Comparison of ENCODE assay signal across 1 cellular context in the genomic region with DNA sequence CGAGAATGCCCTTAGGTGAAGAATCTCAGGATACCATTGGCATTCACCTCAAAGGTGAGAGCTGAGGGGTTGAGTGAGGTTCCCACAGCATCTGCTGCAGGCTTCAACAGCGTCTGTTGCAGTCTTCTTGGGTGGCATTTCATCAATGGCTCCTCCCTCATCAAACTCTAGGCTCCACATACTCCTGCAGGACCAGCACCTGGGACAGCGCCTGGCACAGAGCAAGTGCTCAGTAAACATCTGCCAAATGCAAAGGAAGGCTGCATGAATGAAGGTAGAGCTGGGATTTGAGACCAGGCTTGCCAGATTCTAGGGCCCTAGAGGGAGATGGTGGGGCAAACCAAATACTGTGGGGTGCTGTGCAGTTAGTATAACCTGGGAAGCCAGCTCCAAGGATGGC.
TF ChIP-seq lines count a peak whose summit lies in the region.

No MANE protein-coding gene starts in this region.

TF ChIP-seq in HepG2, 621 proteins besides CTCF, POLR2A, EP300 and RAD21 (continued from another document):
- TF ChIP-seq, protein P1, sequence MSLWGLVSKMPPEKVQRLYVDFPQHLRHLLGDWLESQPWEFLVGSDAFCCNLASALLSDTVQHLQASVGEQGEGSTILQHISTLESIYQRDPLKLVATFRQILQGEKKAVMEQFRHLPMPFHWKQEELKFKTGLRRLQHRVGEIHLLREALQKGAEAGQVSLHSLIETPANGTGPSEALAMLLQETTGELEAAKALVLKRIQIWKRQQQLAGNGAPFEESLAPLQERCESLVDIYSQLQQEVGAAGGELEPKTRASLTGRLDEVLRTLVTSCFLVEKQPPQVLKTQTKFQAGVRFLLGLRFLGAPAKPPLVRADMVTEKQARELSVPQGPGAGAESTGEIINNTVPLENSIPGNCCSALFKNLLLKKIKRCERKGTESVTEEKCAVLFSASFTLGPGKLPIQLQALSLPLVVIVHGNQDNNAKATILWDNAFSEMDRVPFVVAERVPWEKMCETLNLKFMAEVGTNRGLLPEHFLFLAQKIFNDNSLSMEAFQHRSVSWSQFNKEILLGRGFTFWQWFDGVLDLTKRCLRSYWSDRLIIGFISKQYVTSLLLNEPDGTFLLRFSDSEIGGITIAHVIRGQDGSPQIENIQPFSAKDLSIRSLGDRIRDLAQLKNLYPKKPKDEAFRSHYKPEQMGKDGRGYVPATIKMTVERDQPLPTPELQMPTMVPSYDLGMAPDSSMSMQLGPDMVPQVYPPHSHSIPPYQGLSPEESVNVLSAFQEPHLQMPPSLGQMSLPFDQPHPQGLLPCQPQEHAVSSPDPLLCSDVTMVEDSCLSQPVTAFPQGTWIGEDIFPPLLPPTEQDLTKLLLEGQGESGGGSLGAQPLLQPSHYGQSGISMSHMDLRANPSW (CRISPR knock-in tag; IDR thresholded peaks at IDR 0.05; ENCODE audit: borderline replicate concordance), result no peak
- TF ChIP-seq ZNF781 (CRISPR knock-in tag; IDR thresholded peaks at IDR 0.05; ENCODE audit: borderline replicate concordance, not compliant biosample characterization), result no peak
- TF ChIP-seq, protein P2, sequence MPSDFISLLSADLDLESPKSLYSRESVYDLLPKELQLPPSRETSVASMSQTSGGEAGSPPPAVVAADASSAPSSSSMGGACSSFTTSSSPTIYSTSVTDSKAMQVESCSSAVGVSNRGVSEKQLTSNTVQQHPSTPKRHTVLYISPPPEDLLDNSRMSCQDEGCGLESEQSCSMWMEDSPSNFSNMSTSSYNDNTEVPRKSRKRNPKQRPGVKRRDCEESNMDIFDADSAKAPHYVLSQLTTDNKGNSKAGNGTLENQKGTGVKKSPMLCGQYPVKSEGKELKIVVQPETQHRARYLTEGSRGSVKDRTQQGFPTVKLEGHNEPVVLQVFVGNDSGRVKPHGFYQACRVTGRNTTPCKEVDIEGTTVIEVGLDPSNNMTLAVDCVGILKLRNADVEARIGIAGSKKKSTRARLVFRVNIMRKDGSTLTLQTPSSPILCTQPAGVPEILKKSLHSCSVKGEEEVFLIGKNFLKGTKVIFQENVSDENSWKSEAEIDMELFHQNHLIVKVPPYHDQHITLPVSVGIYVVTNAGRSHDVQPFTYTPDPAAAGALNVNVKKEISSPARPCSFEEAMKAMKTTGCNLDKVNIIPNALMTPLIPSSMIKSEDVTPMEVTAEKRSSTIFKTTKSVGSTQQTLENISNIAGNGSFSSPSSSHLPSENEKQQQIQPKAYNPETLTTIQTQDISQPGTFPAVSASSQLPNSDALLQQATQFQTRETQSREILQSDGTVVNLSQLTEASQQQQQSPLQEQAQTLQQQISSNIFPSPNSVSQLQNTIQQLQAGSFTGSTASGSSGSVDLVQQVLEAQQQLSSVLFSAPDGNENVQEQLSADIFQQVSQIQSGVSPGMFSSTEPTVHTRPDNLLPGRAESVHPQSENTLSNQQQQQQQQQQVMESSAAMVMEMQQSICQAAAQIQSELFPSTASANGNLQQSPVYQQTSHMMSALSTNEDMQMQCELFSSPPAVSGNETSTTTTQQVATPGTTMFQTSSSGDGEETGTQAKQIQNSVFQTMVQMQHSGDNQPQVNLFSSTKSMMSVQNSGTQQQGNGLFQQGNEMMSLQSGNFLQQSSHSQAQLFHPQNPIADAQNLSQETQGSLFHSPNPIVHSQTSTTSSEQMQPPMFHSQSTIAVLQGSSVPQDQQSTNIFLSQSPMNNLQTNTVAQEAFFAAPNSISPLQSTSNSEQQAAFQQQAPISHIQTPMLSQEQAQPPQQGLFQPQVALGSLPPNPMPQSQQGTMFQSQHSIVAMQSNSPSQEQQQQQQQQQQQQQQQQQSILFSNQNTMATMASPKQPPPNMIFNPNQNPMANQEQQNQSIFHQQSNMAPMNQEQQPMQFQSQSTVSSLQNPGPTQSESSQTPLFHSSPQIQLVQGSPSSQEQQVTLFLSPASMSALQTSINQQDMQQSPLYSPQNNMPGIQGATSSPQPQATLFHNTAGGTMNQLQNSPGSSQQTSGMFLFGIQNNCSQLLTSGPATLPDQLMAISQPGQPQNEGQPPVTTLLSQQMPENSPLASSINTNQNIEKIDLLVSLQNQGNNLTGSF (CRISPR knock-in tag; IDR thresholded peaks at IDR 0.05), result no peak
- peak; percentile 91 for TF ChIP-seq MIER2 (CRISPR knock-in tag; IDR thresholded peaks at IDR 0.05)
- TF ChIP-seq FOXP1 (IDR thresholded peaks at IDR 0.05), result no peak
- TF ChIP-seq FOXP1 (CRISPR knock-in tag; IDR thresholded peaks at IDR 0.05), result no peak
- TF ChIP-seq, protein P3, sequence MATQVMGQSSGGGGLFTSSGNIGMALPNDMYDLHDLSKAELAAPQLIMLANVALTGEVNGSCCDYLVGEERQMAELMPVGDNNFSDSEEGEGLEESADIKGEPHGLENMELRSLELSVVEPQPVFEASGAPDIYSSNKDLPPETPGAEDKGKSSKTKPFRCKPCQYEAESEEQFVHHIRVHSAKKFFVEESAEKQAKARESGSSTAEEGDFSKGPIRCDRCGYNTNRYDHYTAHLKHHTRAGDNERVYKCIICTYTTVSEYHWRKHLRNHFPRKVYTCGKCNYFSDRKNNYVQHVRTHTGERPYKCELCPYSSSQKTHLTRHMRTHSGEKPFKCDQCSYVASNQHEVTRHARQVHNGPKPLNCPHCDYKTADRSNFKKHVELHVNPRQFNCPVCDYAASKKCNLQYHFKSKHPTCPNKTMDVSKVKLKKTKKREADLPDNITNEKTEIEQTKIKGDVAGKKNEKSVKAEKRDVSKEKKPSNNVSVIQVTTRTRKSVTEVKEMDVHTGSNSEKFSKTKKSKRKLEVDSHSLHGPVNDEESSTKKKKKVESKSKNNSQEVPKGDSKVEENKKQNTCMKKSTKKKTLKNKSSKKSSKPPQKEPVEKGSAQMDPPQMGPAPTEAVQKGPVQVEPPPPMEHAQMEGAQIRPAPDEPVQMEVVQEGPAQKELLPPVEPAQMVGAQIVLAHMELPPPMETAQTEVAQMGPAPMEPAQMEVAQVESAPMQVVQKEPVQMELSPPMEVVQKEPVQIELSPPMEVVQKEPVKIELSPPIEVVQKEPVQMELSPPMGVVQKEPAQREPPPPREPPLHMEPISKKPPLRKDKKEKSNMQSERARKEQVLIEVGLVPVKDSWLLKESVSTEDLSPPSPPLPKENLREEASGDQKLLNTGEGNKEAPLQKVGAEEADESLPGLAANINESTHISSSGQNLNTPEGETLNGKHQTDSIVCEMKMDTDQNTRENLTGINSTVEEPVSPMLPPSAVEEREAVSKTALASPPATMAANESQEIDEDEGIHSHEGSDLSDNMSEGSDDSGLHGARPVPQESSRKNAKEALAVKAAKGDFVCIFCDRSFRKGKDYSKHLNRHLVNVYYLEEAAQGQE (IDR thresholded peaks at IDR 0.05; ENCODE audit: borderline replicate concordance in 1 of 2, low read depth in 1 of 2, low read length in 2 of 2), result peak; percentile 45 to 90
- TF ChIP-seq GTF2F1 (IDR thresholded peaks at IDR 0.05; ENCODE audit: low read length), result no peak
- TF ChIP-seq, protein P4, sequence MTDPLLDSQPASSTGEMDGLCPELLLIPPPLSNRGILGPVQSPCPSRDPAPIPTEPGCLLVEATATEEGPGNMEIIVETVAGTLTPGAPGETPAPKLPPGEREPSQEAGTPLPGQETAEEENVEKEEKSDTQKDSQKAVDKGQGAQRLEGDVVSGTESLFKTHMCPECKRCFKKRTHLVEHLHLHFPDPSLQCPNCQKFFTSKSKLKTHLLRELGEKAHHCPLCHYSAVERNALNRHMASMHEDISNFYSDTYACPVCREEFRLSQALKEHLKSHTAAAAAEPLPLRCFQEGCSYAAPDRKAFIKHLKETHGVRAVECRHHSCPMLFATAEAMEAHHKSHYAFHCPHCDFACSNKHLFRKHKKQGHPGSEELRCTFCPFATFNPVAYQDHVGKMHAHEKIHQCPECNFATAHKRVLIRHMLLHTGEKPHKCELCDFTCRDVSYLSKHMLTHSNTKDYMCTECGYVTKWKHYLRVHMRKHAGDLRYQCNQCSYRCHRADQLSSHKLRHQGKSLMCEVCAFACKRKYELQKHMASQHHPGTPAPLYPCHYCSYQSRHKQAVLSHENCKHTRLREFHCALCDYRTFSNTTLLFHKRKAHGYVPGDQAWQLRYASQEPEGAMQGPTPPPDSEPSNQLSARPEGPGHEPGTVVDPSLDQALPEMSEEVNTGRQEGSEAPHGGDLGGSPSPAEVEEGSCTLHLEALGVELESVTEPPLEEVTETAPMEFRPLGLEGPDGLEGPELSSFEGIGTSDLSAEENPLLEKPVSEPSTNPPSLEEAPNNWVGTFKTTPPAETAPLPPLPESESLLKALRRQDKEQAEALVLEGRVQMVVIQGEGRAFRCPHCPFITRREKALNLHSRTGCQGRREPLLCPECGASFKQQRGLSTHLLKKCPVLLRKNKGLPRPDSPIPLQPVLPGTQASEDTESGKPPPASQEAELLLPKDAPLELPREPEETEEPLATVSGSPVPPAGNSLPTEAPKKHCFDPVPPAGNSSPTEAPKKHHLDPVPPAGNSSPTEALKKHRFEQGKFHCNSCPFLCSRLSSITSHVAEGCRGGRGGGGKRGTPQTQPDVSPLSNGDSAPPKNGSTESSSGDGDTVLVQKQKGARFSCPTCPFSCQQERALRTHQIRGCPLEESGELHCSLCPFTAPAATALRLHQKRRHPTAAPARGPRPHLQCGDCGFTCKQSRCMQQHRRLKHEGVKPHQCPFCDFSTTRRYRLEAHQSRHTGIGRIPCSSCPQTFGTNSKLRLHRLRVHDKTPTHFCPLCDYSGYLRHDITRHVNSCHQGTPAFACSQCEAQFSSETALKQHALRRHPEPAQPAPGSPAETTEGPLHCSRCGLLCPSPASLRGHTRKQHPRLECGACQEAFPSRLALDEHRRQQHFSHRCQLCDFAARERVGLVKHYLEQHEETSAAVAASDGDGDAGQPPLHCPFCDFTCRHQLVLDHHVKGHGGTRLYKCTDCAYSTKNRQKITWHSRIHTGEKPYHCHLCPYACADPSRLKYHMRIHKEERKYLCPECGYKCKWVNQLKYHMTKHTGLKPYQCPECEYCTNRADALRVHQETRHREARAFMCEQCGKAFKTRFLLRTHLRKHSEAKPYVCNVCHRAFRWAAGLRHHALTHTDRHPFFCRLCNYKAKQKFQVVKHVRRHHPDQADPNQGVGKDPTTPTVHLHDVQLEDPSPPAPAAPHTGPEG (CRISPR knock-in tag; IDR thresholded peaks at IDR 0.05), result no peak
